In the genomic region with DNA sequence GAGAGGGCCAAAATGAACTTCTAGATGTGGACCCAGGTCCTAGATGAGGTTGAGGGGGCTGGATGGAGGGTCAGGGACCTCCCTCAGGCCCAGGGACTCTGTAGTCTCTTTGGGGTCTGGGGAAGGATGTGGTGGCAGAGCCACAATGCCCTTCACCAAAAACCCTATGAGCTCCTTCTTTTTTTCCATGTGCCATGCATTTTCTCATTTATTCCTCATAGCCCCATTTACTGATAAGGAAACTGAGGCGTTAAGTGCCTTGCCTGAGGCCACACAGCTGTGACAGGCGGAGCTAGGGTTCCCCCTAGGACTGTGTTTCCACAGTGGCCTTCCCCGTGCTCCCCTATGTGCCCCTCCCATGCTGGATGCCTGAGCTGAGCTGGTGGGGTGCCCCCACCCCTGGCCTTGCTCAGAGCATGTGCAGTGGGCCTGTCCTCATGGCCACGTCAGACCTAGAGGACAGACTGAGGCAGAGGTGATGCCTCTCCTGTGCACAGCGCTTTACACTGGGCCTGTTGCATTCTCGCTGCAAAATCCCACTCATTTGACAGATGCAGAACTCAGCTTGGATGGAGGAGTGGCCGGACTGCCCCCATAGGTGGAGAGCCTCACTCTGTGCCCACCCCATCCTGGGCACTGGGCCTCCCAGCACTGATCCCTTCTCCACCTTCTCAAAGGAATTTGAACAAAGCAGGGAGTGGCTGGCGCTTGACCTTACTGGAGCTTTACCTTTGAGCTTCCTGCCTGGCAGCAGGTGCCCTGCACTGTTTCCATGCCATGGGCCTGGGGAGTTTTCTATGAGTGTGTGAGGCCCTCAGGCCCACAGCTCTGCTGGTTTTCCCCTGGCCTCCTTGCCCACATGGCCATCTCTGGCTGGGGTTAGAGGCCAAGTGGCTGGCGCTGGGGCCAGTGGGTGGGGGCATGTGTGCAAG, we compare ENCODE assay signal across 8 cellular contexts. TPM values are rescaled to one million over a fixed set of nuclear protein-coding genes. Genes with fewer than 3 reads are reported as not detected.
A peak's percentile ranks its signal among the peaks of the same experiment; 100 is the strongest.
DNase-seq lines count a peak whose midpoint lies in the region; ATAC-seq, FAIRE-seq and TF ChIP-seq lines count a peak whose summit lies in the region.

No MANE protein-coding gene starts in this region.

- DNase-seq in MM.1S (peak; percentile 38), mammary epithelial cell (peak; percentile 59), naive B cell (no peak), urothelium cell line (ENCODE audit: low spot score) (no peak), NCI-H446 (lab: John Stamatoyannopoulos, UW) (no peak), SIG-M5 treated with dmso at 0.1 percent for 504 hours (lab: John Stamatoyannopoulos, UW; ENCODE audit: unreplicated experiment) (no peak)

- H3K79me2 ChIP-seq in MM.1S (ENCODE audit: low read length) (peaks cover 74% of the 10 kb centered on the region), mammary epithelial cell (ENCODE audit: insufficient read depth, low read length) (peaks cover 74% of the 10 kb centered on the region)

- H3K4me3 Mint-ChIP-seq in naive B cell: peak overlapping the region; percentile 92 to 98 (median 96)

- H3K9ac ChIP-seq in MM.1S (ENCODE audit: low read length) (peak overlapping the region; percentile 79), mammary epithelial cell (ENCODE audit: insufficient read depth, low read length) (peak overlapping the region; percentile 95)

- dilution Hi-C loops in mammary epithelial cell (cut with HindIII; ENCODE audit: low sequenced_read_pairs): loop anchor here (5.0 kb wide), 1 partner anchor 40 kb away; no protein-coding TSS in a partner anchor

- H3K36me3 ChIP-seq in MM.1S (replicated peaks; ENCODE audit: insufficient read depth, low read length): no peaks in the 10 kb centered on the region
- no peaks in the 10 kb centered on the region for H3K36me3 ChIP-seq in mammary epithelial cell (ENCODE audit: insufficient read depth, low read length)

- ATAC-seq in naive B cell (ENCODE audit: low read depth in 2 of 2) (no peak), GM19035 (IDR thresholded peaks at IDR 0.05; ENCODE audit: unreplicated experiment) (no peak)

- no peaks in the 10 kb centered on the region for H3K9me3 ChIP-seq in MM.1S (replicated peaks; ENCODE audit: insufficient read depth, low read length)
- no peaks in the 10 kb centered on the region for H3K9me3 ChIP-seq in mammary epithelial cell (replicated peaks; ENCODE audit: insufficient read depth, low read length)

- H3K4me3 ChIP-seq in MM.1S (ENCODE audit: low read length): peak overlapping the region; percentile 96
- peak overlapping the region; percentile 71 to 87 (median 76) for H3K4me3 ChIP-seq in mammary epithelial cell (replicated peaks in 1 of 3; ENCODE audit: insufficient read depth in 1 of 3, low read depth in 2 of 3, low read length in 3 of 3)

- no peak for FAIRE-seq in urothelium cell line (lab: Jason Lieb, UNC)

- H2AFZ ChIP-seq in MM.1S (ENCODE audit: low read length) (no peak overlapping the region), mammary epithelial cell (ENCODE audit: low read depth, low read length) (no peak overlapping the region)

- peaks cover 0 to 3% (median 0%) of the 10 kb centered on the region in 7 donors for H3K9me3 Mint-ChIP-seq in naive B cell

- BruUV-seq in mammary epithelial cell (replicated peaks; lab: Mats Ljungman, UMichigan): TSS peak; percentile 64

- no peaks in the 10 kb centered on the region for H3K27me3 ChIP-seq in MM.1S (replicated peaks; ENCODE audit: insufficient read depth, low read length)
- no peaks in the 10 kb centered on the region for H3K27me3 ChIP-seq in mammary epithelial cell (ENCODE audit: insufficient read depth, low read length)

- CTCF ChIA-PET in mammary epithelial cell (lab: Charles Lee; ENCODE audit: low non-redundant PET): interaction anchor here (0.5 to 0.7 kb wide), 2 partner anchors 12 to 167 kb away, joined by 4 read pairs; no protein-coding TSS in a partner anchor

- H3K4me2 ChIP-seq in MM.1S (ENCODE audit: low read depth, low read length): peak overlapping the region; percentile 91
- H3K4me2 ChIP-seq in mammary epithelial cell (ENCODE audit: insufficient read depth, low read depth, low read length): peak overlapping the region; percentile 91

- H4K20me1 ChIP-seq in MM.1S (ENCODE audit: insufficient read depth, low read length) (no peaks in the 10 kb centered on the region), mammary epithelial cell (ENCODE audit: insufficient read depth, low read length) (no peaks in the 10 kb centered on the region)

- H3K27ac ChIP-seq in C4-2B: peak overlapping the region; percentile 93
- peak overlapping the region; percentile 97 for H3K27ac ChIP-seq in MM.1S (ENCODE audit: low read length)
- peak overlapping the region; percentile 97 for H3K27ac ChIP-seq in mammary epithelial cell (ENCODE audit: insufficient read depth, low read depth, low read length)

- H3K27ac Mint-ChIP-seq in naive B cell: peak overlapping the region; percentile 98 to 99 (median 99)

- H3K4me1 ChIP-seq in MM.1S (ENCODE audit: low read length) (peaks cover 12% of the 10 kb centered on the region), mammary epithelial cell (ENCODE audit: insufficient read depth, low read length) (peaks cover 49% of the 10 kb centered on the region)

- TF ChIP-seq CTCF in C4-2B (conservative IDR thresholded peaks at IDR 0.05) (no peak), MM.1S (IDR thresholded peaks at IDR 0.05; ENCODE audit: low read length) (no peak), mammary epithelial cell (conservative IDR thresholded peaks at IDR 0.05 in 1 of 2, IDR thresholded peaks at IDR 0.05 in 1 of 2; ENCODE audit: extremely low read depth in 1 of 2, insufficient read depth in 1 of 2, low read depth in 1 of 2, low read length in 2 of 2) (no peak)

- peaks cover 29% of the 10 kb centered on the region for H3F3A ChIP-seq in MM.1S (ENCODE audit: insufficient read depth, low read length)

- 40% methylated on average over 5 of the region's 9 CpGs for WGBS in mammary epithelial cell (ENCODE audit: low coverage, missing lambda C conversion rate)

- H3K9me2 ChIP-seq in MM.1S (replicated peaks; ENCODE audit: insufficient read depth, low read length): no peaks in the 10 kb centered on the region

- H3K4me1 Mint-ChIP-seq in naive B cell: peaks cover 62 to 73% (median 71%) of the 10 kb centered on the region in 3 donors

- intact Hi-C loops in mammary epithelial cell (cut with micrococcal nuclease): loop anchor here (2.0 kb wide), 1 partner anchor 244 kb away; a partner anchor contains a TSS

- peaks cover 0 to 2% of the 10 kb centered on the region in 2 donors for H3K36me3 Mint-ChIP-seq in naive B cell

- in situ Hi-C loops in mammary epithelial cell (cut with MboI; ENCODE audit: low sequenced_read_pairs in 2 of 2): loop anchor here in 1 of 2 donors (10.0 kb wide), 1 partner anchor 162 kb away; a partner anchor contains a TSS

- H3K27me3 Mint-ChIP-seq in naive B cell: peaks cover 0 to 5% (median 0%) of the 10 kb centered on the region in 3 donors

RNA-seq across cellular contexts. Expression of a gene that starts 2.5 kb away (rescaled TPM):
- 10 to 100 TPM; 14.2 to 57.6 TPM for total RNA-seq in mammary epithelial cell
- polyA plus RNA-seq in mammary epithelial cell (49.5 TPM), naive B cell (ENCODE audit: low read depth in 6 of 6) (100 to 1,000 TPM in 2 of 6 donors, 10 to 100 TPM in 4; 93.2 to 151 (median 99.7) TPM)
- 80.6 TPM for polyA minus RNA-seq in mammary epithelial cell

RNA-seq across cellular contexts. Expression of a gene that starts 33.8 kb away (rescaled TPM):
- total RNA-seq in mammary epithelial cell: 10 to 100 TPM in 1 of 2 donors, 1 to 10 TPM in 1; 6.1 to 10.8 TPM
- polyA plus RNA-seq in mammary epithelial cell (2.8 TPM), naive B cell (ENCODE audit: low read depth in 6 of 6) (1 to 10 TPM in 3 of 6 donors, under 1 TPM in 2, not detected in 1; 0.52 to 2.2 (median 1.2) TPM)
- polyA minus RNA-seq in mammary epithelial cell: 4.4 TPM

Comparison
In these comparisons a context has a peak if more than half of its experiments do, and no peak if none do; other contexts are left out.
1. DNase-seq: peak in MM.1S (single experiment) and mammary epithelial cell (single experiment); none in naive B cell (single experiment), urothelium cell line (single experiment), NCI-H446 (0 of 2) and SIG-M5 treated with dmso at 0.1 percent for 504 hours (single experiment).
2. Peak in every context shown above with its lines, with median percentiles within 50 percentile points of each other: H3K27ac ChIP-seq.